ENCODE assay signal across 12 cellular contexts in genomic region chr9:13665418-13666066, GRCh38.
DNase-seq lines count a peak whose midpoint lies in the region; ATAC-seq and TF ChIP-seq lines count a peak whose summit lies in the region.
"Had no signal": no experiment of that assay in that cellular context is flagged by ENCODE, and none has a peak within 500 bp of the region (broad histone marks: within the 10 kb centered on the region; RNA-seq: fewer than 3 reads in every experiment).

No MANE protein-coding gene starts in this region.

- POLR2A ChIA-PET in SK-N-SH (lab: Yijun Ruan, JAX), result no interaction called here

- peaks cover 9% of the 10 kb centered on the region for H3K9me3 Mint-ChIP-seq in osteocyte (ENCODE audit: unreplicated experiment)

- CTCF ChIA-PET in SK-N-SH (lab: Yijun Ruan, JAX), result no interaction called here

- peak; percentile 48 for ATAC-seq in HG02759 (IDR thresholded peaks at IDR 0.05; ENCODE audit: unreplicated experiment)
- ATAC-seq in HG02642 (IDR thresholded peaks at IDR 0.05; ENCODE audit: poor library complexity, unreplicated experiment), result no peak

- H3K9me3 ChIP-seq in SK-N-SH, result 0 out of 2 replicates have a peak, but pooled peaks cover 4% of the 10 kb centered on the region
- H3K9me3 ChIP-seq: SJSA1 had no signal

- no peaks in the 10 kb centered on the region for H3K9me2 ChIP-seq in SK-N-SH

- H3K4me2 ChIP-seq in SK-N-SH, result no peak overlapping the region

- no peaks in the 10 kb centered on the region for H3K4me1 Mint-ChIP-seq in osteocyte (ENCODE audit: unreplicated experiment)
- H3K4me1 Mint-ChIP-seq: activated naive CD8-positive, alpha-beta T cell treated with anti-CD3 and anti-CD28 coated beads, Interleukin-2, amount 10 ng/mL, durations not matched to agents 7 days and 5 days; CD4-positive, CD25-positive, alpha-beta regulatory T cell had no signal

- no peak overlapping the region for H3K9ac ChIP-seq in SK-N-SH

- H3K36me3 Mint-ChIP-seq in osteocyte (ENCODE audit: unreplicated experiment), result no peaks in the 10 kb centered on the region
- H3K36me3 Mint-ChIP-seq: activated naive CD8-positive, alpha-beta T cell treated with anti-CD3 and anti-CD28 coated beads, Interleukin-2, amount 10 ng/mL, durations not matched to agents 7 days and 5 days; CD4-positive, CD25-positive, alpha-beta regulatory T cell had no signal

- TF ChIP-seq RAD21 in SK-N-SH (IDR thresholded peaks at IDR 0.05; ENCODE audit: low read length), result no peak

- no peak overlapping the region for H3K4me3 Mint-ChIP-seq in osteocyte (ENCODE audit: unreplicated experiment)
- H3K4me3 Mint-ChIP-seq: activated naive CD8-positive, alpha-beta T cell treated with anti-CD3 and anti-CD28 coated beads, Interleukin-2, amount 10 ng/mL, durations not matched to agents 7 days and 5 days; CD4-positive, CD25-positive, alpha-beta regulatory T cell had no signal

- TF ChIP-seq CTCF in SK-N-SH (IDR thresholded peaks at IDR 0.05), result no peak
- TF ChIP-seq CTCF in osteocyte (IDR thresholded peaks at IDR 0.05), result no peak

- H4K20me1 ChIP-seq in SK-N-SH (ENCODE audit: insufficient read depth), result no peaks in the 10 kb centered on the region

- no peaks in the 10 kb centered on the region for H3K27me3 ChIP-seq in SK-N-SH (ENCODE audit: insufficient read depth)
- H3K27me3 ChIP-seq: SJSA1 had no signal

- H3K4me3 ChIP-seq in SK-N-SH (ENCODE audit: low read depth in 2 of 2, low read length in 1 of 2), result no peak overlapping the region
- H3K4me3 ChIP-seq: SJSA1 had no signal

- H3K36me3 ChIP-seq in SK-N-SH (replicated peaks in 1 of 2; ENCODE audit: control insufficient read depth in 1 of 2, insufficient read depth in 2 of 2, low read length in 1 of 2), result no peaks in the 10 kb centered on the region
- H3K36me3 ChIP-seq: SJSA1 had no signal

- no peaks in the 10 kb centered on the region for H3K27me3 Mint-ChIP-seq in osteocyte (ENCODE audit: unreplicated experiment)
- H3K27me3 Mint-ChIP-seq: activated naive CD8-positive, alpha-beta T cell treated with anti-CD3 and anti-CD28 coated beads, Interleukin-2, amount 10 ng/mL, durations not matched to agents 7 days and 5 days; CD4-positive, CD25-positive, alpha-beta regulatory T cell had no signal

- DNase-seq in AG20443 (ENCODE audit: low spot score), result peak; percentile 24
- no peak for DNase-seq in SK-N-SH
- DNase-seq in hepatic stellate cell (ENCODE audit: low spot score), result peak; percentile 27
- DNase-seq in islet precursor cell, result no peak
- no peak for DNase-seq in hippocampal formation (lab: John Stamatoyannopoulos, UW)
- no peak for DNase-seq in osteocyte (ENCODE audit: extremely low spot score, unreplicated experiment)
- DNase-seq: activated naive CD8-positive, alpha-beta T cell treated with anti-CD3 and anti-CD28 coated beads, Interleukin-2, amount 10 ng/mL, durations not matched to agents 7 days and 5 days; CD4-positive, CD25-positive, alpha-beta regulatory T cell; NCI-H2029 treated with DMSO at 0.1 percent for 48 hours had no signal

- no peak overlapping the region for H2AFZ ChIP-seq in SK-N-SH (ENCODE audit: low read depth)

- H3K27ac Mint-ChIP-seq in osteocyte (ENCODE audit: unreplicated experiment), result no peak overlapping the region
- H3K27ac Mint-ChIP-seq: activated naive CD8-positive, alpha-beta T cell treated with anti-CD3 and anti-CD28 coated beads, Interleukin-2, amount 10 ng/mL, durations not matched to agents 7 days and 5 days; CD4-positive, CD25-positive, alpha-beta regulatory T cell had no signal

- no peak for TF ChIP-seq EP300 in SK-N-SH (IDR thresholded peaks at IDR 0.05; ENCODE audit: borderline replicate concordance in 1 of 2, low read depth in 1 of 2, low read length in 1 of 2)

- H3K4me1 ChIP-seq in SK-N-SH (ENCODE audit: control insufficient read depth in 1 of 2, insufficient read depth in 2 of 2, low read depth in 1 of 2, low read length in 1 of 2), result no peaks in the 10 kb centered on the region
- H3K4me1 ChIP-seq: SJSA1 had no signal

- no peaks in the 10 kb centered on the region for H3F3A ChIP-seq in SK-N-SH (replicated peaks; ENCODE audit: insufficient read depth)

- H3K79me2 ChIP-seq in SK-N-SH (ENCODE audit: insufficient read depth), result no peaks in the 10 kb centered on the region

- H3K27ac ChIP-seq in SK-N-SH (ENCODE audit: low read depth in 2 of 2, low read length in 1 of 2), result no peak overlapping the region
- H3K27ac ChIP-seq: SJSA1 had no signal

- whole genome bisulfite sequencing in SK-N-SH (ENCODE audit: low lambda C conversion rate), result 80% methylated on average over 4 of the region's 4 CpGs

TF ChIP-seq in SK-N-SH, 30 proteins besides CTCF, POLR2A, EP300 and RAD21:
- TF ChIP-seq USF1 (IDR thresholded peaks at IDR 0.05; ENCODE audit: borderline replicate concordance, low read depth), result peak; percentile 7; the same call in 1 of the 2 replicates
- no peak for TF ChIP-seq EZH2phosphoT487 (IDR thresholded peaks at IDR 0.05; ENCODE audit: borderline replicate concordance, low read depth)
- TF ChIP-seq MEF2A (IDR thresholded peaks at IDR 0.05; ENCODE audit: borderline replicate concordance, low read depth), result no peak

Comparison
In these comparisons a context has a peak if more than half of its experiments do, and no peak if none do; other contexts are left out.
1. DNase-seq: peak in AG20443 (single experiment) and hepatic stellate cell (single experiment); none in SK-N-SH (single experiment), islet precursor cell (single experiment), hippocampal formation (0 of 2) and osteocyte (single experiment).